ENCODE assay signal across 8 cellular contexts in genomic region chr22:45240137-45240809, GRCh38. TPM values are rescaled to one million over a fixed set of nuclear protein-coding genes. Genes with fewer than 3 reads are reported as not detected.
DNase-seq lines count a peak whose midpoint lies in the region; ATAC-seq and TF ChIP-seq lines count a peak whose summit lies in the region.

No MANE protein-coding gene starts in this region.

- H3K27me3 Mint-ChIP-seq in activated naive CD4-positive, alpha-beta T cell treated with anti-CD3 and anti-CD28 coated beads, Interleukin-2, amount 10 ng/mL, durations not matched to agents 7 days and 5 days, result peaks cover 8% of the 10 kb centered on the region

- peaks cover 0 to 26% of the 10 kb centered on the region in 2 donors for H3K4me1 ChIP-seq in right atrium auricular region
- peaks cover 0 to 33% (median 26%) of the 10 kb centered on the region in 4 donors for H3K4me1 ChIP-seq in sigmoid colon

- H3K27me3 ChIP-seq in MG63, result no peaks in the 10 kb centered on the region
- H3K27me3 ChIP-seq in right atrium auricular region, result no peaks in the 10 kb centered on the region
- H3K27me3 ChIP-seq in sigmoid colon, result no peaks in the 10 kb centered on the region

- H3K4me3 Mint-ChIP-seq in activated naive CD4-positive, alpha-beta T cell treated with anti-CD3 and anti-CD28 coated beads, Interleukin-2, amount 10 ng/mL, durations not matched to agents 7 days and 5 days, result peak overlapping the region; percentile 86

- TF ChIP-seq CTCF in right atrium auricular region (IDR thresholded peaks at IDR 0.05) (no peak), sigmoid colon (IDR thresholded peaks at IDR 0.05) (no peak)

- no peaks in the 10 kb centered on the region; the same call in 1 of the 2 replicates for H3K36me3 ChIP-seq in MG63
- no peaks in the 10 kb centered on the region for H3K36me3 ChIP-seq in right atrium auricular region
- H3K36me3 ChIP-seq in sigmoid colon, result peaks cover 0 to 5% (median 0%) of the 10 kb centered on the region in 4 donors

- H3K4me3 ChIP-seq in MG63 (peak overlapping the region; percentile 57), right atrium auricular region (peak overlapping the region; percentile 68 to 76), sigmoid colon (peak overlapping the region; percentile 43 to 74 (median 68))

- TF ChIP-seq POLR2A in sigmoid colon (IDR thresholded peaks at IDR 0.05), result no peak

- DNase-seq in MG63 (peak; percentile 32), right atrium auricular region (ENCODE audit: low spot score) (no peak), sigmoid colon (no peak), SHP77 treated with DMSO at 0.1 percent for 48 hours (lab: John Stamatoyannopoulos, UW) (no peak)
- DNase-seq in activated naive CD4-positive, alpha-beta T cell treated with anti-CD3 and anti-CD28 coated beads, Interleukin-2, amount 10 ng/mL, durations not matched to agents 7 days and 5 days, result peak; percentile 56

- no peaks in the 10 kb centered on the region for H3K9me3 ChIP-seq in MG63
- H3K9me3 ChIP-seq in right atrium auricular region, result no peaks in the 10 kb centered on the region
- no peaks in the 10 kb centered on the region for H3K9me3 ChIP-seq in sigmoid colon

- peaks cover 4% of the 10 kb centered on the region for H3K36me3 Mint-ChIP-seq in activated naive CD4-positive, alpha-beta T cell treated with anti-CD3 and anti-CD28 coated beads, Interleukin-2, amount 10 ng/mL, durations not matched to agents 7 days and 5 days

- peak; percentile 10 for ATAC-seq in GM18909 (IDR thresholded peaks at IDR 0.05; ENCODE audit: poor library complexity, unreplicated experiment)
- ATAC-seq in GM21447 (IDR thresholded peaks at IDR 0.05; ENCODE audit: unreplicated experiment), result no peak
- no peak for ATAC-seq in HG03095 (IDR thresholded peaks at IDR 0.05; ENCODE audit: unreplicated experiment)

- TF ChIP-seq EP300 in sigmoid colon (IDR thresholded peaks at IDR 0.05), result no peak

- WGBS in sigmoid colon, 2 donors, result 1% methylated on average over 72 of the region's 72 CpGs

- H3K9me3 Mint-ChIP-seq in activated naive CD4-positive, alpha-beta T cell treated with anti-CD3 and anti-CD28 coated beads, Interleukin-2, amount 10 ng/mL, durations not matched to agents 7 days and 5 days, result no peaks in the 10 kb centered on the region

- H3K27ac ChIP-seq in right atrium auricular region (no peak overlapping the region), sigmoid colon (peak overlapping the region; percentile 25 to 67 (median 60))

- H3K27ac Mint-ChIP-seq in activated naive CD4-positive, alpha-beta T cell treated with anti-CD3 and anti-CD28 coated beads, Interleukin-2, amount 10 ng/mL, durations not matched to agents 7 days and 5 days, result peak overlapping the region; percentile 74

- CTCF ChIA-PET in activated naive CD4-positive, alpha-beta T cell treated with anti-CD3 and anti-CD28 coated beads, Interleukin-2, amount 10 ng/mL, durations not matched to agents 7 days and 5 days (lab: Charles Lee), result no interaction called here

- intact Hi-C loops in sigmoid colon (cut with DNase I), result loop anchor here (2.0 kb wide), 1 partner anchor 77 kb away; the partner anchor contains the start of gene NUP50

- peaks cover 32% of the 10 kb centered on the region for H3K4me1 Mint-ChIP-seq in activated naive CD4-positive, alpha-beta T cell treated with anti-CD3 and anti-CD28 coated beads, Interleukin-2, amount 10 ng/mL, durations not matched to agents 7 days and 5 days

RNA-seq across cellular contexts. Expression of gene KIAA0930, which starts 0.4 kb away (rescaled TPM):
- 64.1 and 85.1 TPM in 2 replicates for total RNA-seq in MG63 (2014; rRNA removed; shearing (Covaris generic); ENCODE audit: low replicate concordance)
- total RNA-seq in right atrium auricular region (10 to 100 TPM; 13.0 to 20.4 TPM), sigmoid colon (10 to 100 TPM; 25.7 to 56.5 (median 30.7) TPM)
- polyA plus RNA-seq in sigmoid colon, result 10 to 100 TPM; 14.4 to 34.1 (median 26.4) TPM

RNA-seq across cellular contexts. Expression of gene UPK3A, which starts 44.5 kb away (rescaled TPM):
- total RNA-seq in MG63 (2014; rRNA removed; shearing (Covaris generic); ENCODE audit: low replicate concordance), result not detected in 2 replicates
- not detected for total RNA-seq in right atrium auricular region
- total RNA-seq in sigmoid colon, result not detected
- polyA plus RNA-seq in sigmoid colon, result under 1 TPM in 1 of 3 donors, not detected in 2; 0.98 TPM

Comparison
In these comparisons a context has a peak if more than half of its experiments do, and no peak if none do; other contexts are left out.
1. DNase-seq: peak in MG63 (single experiment) and activated naive CD4-positive, alpha-beta T cell treated with anti-CD3 and anti-CD28 coated beads, Interleukin-2, amount 10 ng/mL, durations not matched to agents 7 days and 5 days (single experiment); none in right atrium auricular region (single experiment), sigmoid colon (single experiment) and SHP77 treated with DMSO at 0.1 percent for 48 hours (single experiment).
2. H3K27ac ChIP-seq: peak in sigmoid colon (4 of 4); none in right atrium auricular region (0 of 2).
3. Peak in every context shown above with its lines, with median percentiles within 50 percentile points of each other: H3K4me3 ChIP-seq.